Comparison of ENCODE assay signal across 1 cellular context in genomic region chr2:79393806-79394484, GRCh38.
A peak's percentile ranks its signal among the peaks of the same experiment; 100 is the strongest.
TF ChIP-seq lines count a peak whose summit lies in the region.

No MANE protein-coding gene starts in this region.

TF ChIP-seq in HepG2, 621 proteins besides CTCF, POLR2A, EP300 and RAD21 (continued from another document and continues in another):
- TF ChIP-seq HINFP (CRISPR knock-in tag; IDR thresholded peaks at IDR 0.05; ENCODE audit: low read depth) (no peak), ZNF280B (CRISPR knock-in tag; IDR thresholded peaks at IDR 0.05; ENCODE audit: borderline replicate concordance) (no peak), ATF2 (CRISPR knock-in tag; IDR thresholded peaks at IDR 0.05) (no peak), THAP7 (CRISPR knock-in tag; IDR thresholded peaks at IDR 0.05) (no peak), ZNF543 (CRISPR knock-in tag; IDR thresholded peaks at IDR 0.05) (peak; percentile 46), CBX5 (CRISPR knock-in tag; IDR thresholded peaks at IDR 0.05; ENCODE audit: borderline replicate concordance) (peak; percentile 89; the same call in 1 of the 2 replicates), ZNF605 (CRISPR knock-in tag; IDR thresholded peaks at IDR 0.05) (no peak), NFE2L1 (CRISPR knock-in tag; IDR thresholded peaks at IDR 0.05; ENCODE audit: borderline replicate concordance) (no peak), TEAD2 (CRISPR knock-in tag; IDR thresholded peaks at IDR 0.05) (no peak), RXRA (CRISPR knock-in tag; IDR thresholded peaks at IDR 0.05) (peak; percentile 81; the same call in 1 of the 2 replicates), FOXP1 (IDR thresholded peaks at IDR 0.05) (0 out of 2 replicates have a peak, but pooled peaks have one; percentile 30), FOXP1 (CRISPR knock-in tag; IDR thresholded peaks at IDR 0.05) (peak; percentile 78), GPN1 (CRISPR knock-in tag; IDR thresholded peaks at IDR 0.05; ENCODE audit: borderline replicate concordance) (no peak), ZNF205 (CRISPR knock-in tag; IDR thresholded peaks at IDR 0.05) (peak; percentile 88; the same call in 1 of the 2 replicates), DDIT3 (CRISPR knock-in tag; IDR thresholded peaks at IDR 0.05) (no peak), ZBTB42 (CRISPR knock-in tag; IDR thresholded peaks at IDR 0.05) (no peak), HNF4A (CRISPR knock-in tag; IDR thresholded peaks at IDR 0.05) (peak; percentile 34), ZNF12 (CRISPR knock-in tag; IDR thresholded peaks at IDR 0.05) (peak; percentile 21; the same call in 1 of the 2 replicates), ZNF318 (CRISPR knock-in tag; IDR thresholded peaks at IDR 0.05) (no peak), ZNF644 (CRISPR knock-in tag; IDR thresholded peaks at IDR 0.05; ENCODE audit: low read depth) (peak; percentile 93), HHEX (CRISPR knock-in tag; IDR thresholded peaks at IDR 0.05) (no peak), ZSCAN29 (CRISPR knock-in tag; conservative IDR thresholded peaks at IDR 0.05) (no peak), GATAD2A (CRISPR knock-in tag; IDR thresholded peaks at IDR 0.05) (peak; percentile 68; the same call in 1 of the 2 replicates), ZNF260 (CRISPR knock-in tag; IDR thresholded peaks at IDR 0.05; ENCODE audit: borderline replicate concordance, low read depth) (no peak), MTERF4 (CRISPR knock-in tag; IDR thresholded peaks at IDR 0.05) (no peak), ZNF546 (CRISPR knock-in tag; conservative IDR thresholded peaks at IDR 0.05) (no peak), PHF21A (CRISPR knock-in tag; IDR thresholded peaks at IDR 0.05) (no peak), YEATS4 (CRISPR knock-in tag; IDR thresholded peaks at IDR 0.05; ENCODE audit: borderline replicate concordance) (no peak), ZKSCAN5 (CRISPR knock-in tag; IDR thresholded peaks at IDR 0.05) (no peak), RELA (CRISPR knock-in tag; IDR thresholded peaks at IDR 0.05) (no peak), KMT2B (CRISPR knock-in tag; IDR thresholded peaks at IDR 0.05) (no peak), RBFOX2 (IDR thresholded peaks at IDR 0.05; ENCODE audit: low read depth, low read length) (no peak), CREB1 (IDR thresholded peaks at IDR 0.05) (0 out of 2 replicates have a peak, but pooled peaks have one; percentile 6), CREB1 (CRISPR knock-in tag; IDR thresholded peaks at IDR 0.05) (peak; percentile 79), ZNF724P (CRISPR knock-in tag; IDR thresholded peaks at IDR 0.05; ENCODE audit: borderline replicate concordance) (no peak), TFDP1 (CRISPR knock-in tag; IDR thresholded peaks at IDR 0.05; ENCODE audit: borderline replicate concordance) (peak; percentile 62; the same call in 1 of the 2 replicates), ZSCAN5A (CRISPR knock-in tag; IDR thresholded peaks at IDR 0.05; ENCODE audit: borderline replicate concordance) (no peak), POLR2AphosphoS5 (IDR thresholded peaks at IDR 0.05; ENCODE audit: low read depth, low read length) (no peak), ZNF232 (CRISPR knock-in tag; IDR thresholded peaks at IDR 0.05; ENCODE audit: borderline replicate concordance) (no peak), NFKB2 (CRISPR knock-in tag; IDR thresholded peaks at IDR 0.05; ENCODE audit: borderline replicate concordance) (no peak), ZNF572 (CRISPR knock-in tag; IDR thresholded peaks at IDR 0.05) (no peak), CERS6 (CRISPR knock-in tag; IDR thresholded peaks at IDR 0.05) (no peak)
